ENCODE assay signal across 1 cellular context in genomic region chr1:246724001-246724724, GRCh38.
TF ChIP-seq lines count a peak whose summit lies in the region.

Gene SCCPDH, plus strand, starts transcription at chr1:246724409. Its CDS starts 14 bp downstream, at chr1:246724423.

TF ChIP-seq in H1, 55 proteins besides CTCF, POLR2A, EP300 and RAD21 (continued from another document):
- TF ChIP-seq ASH2L (IDR thresholded peaks at IDR 0.05; ENCODE audit: low read length) (peak; percentile 75), SAP30 (IDR thresholded peaks at IDR 0.05; ENCODE audit: insufficient read depth, insufficient replicate concordance, low read length) (no peak), RBBP5 (IDR thresholded peaks at IDR 0.05; ENCODE audit: borderline replicate concordance, low read depth, low read length) (0 out of 2 replicates have a peak, but pooled peaks have one; percentile 67), KDM1A (IDR thresholded peaks at IDR 0.05; ENCODE audit: borderline replicate concordance, low read length) (0 out of 2 replicates have a peak, but pooled peaks have one; percentile 0), EZH2 (IDR thresholded peaks at IDR 0.05; ENCODE audit: low read depth, low read length, severe bottlenecking) (peak; percentile 48), PHF8 (conservative IDR thresholded peaks at IDR 0.05; ENCODE audit: low read depth, low read length) (peak; percentile 77), ATF2 (IDR thresholded peaks at IDR 0.05; ENCODE audit: low read length) (no peak), BACH1 (IDR thresholded peaks at IDR 0.05; ENCODE audit: low read length) (no peak), GTF2F1 (IDR thresholded peaks at IDR 0.05; ENCODE audit: borderline replicate concordance, low read depth, low read length) (no peak), BCL11A (IDR thresholded peaks at IDR 0.05; ENCODE audit: low read depth in 2 of 2, low read length in 2 of 2) (no peak), ZNF274 (IDR thresholded peaks at IDR 0.05; ENCODE audit: borderline replicate concordance, extremely low read depth, low read length) (no peak), NRF1 (IDR thresholded peaks at IDR 0.05; ENCODE audit: low read depth, low read length) (peak; percentile 34), SRF (IDR thresholded peaks at IDR 0.05; ENCODE audit: low read depth, low read length) (no peak), TBP (IDR thresholded peaks at IDR 0.05; ENCODE audit: low read depth, low read length) (no peak; the same call in 1 of the 2 replicates), RFX5 (IDR thresholded peaks at IDR 0.05; ENCODE audit: borderline replicate concordance, low read depth, low read length) (no peak), MAX (IDR thresholded peaks at IDR 0.05) (peak; percentile 62; the same call in 1 of the 2 replicates), NANOG (IDR thresholded peaks at IDR 0.05; ENCODE audit: insufficient read depth, low read depth, low read length, poor library complexity, severe bottlenecking) (no peak), TAF1 (IDR thresholded peaks at IDR 0.05; ENCODE audit: low read depth, low read length) (peak; percentile 70), YY1 (IDR thresholded peaks at IDR 0.05; ENCODE audit: low read depth, low read length) (0 out of 2 replicates have a peak, but pooled peaks have one; percentile 72), KDM4A (IDR thresholded peaks at IDR 0.05; ENCODE audit: low read depth, low read length, severe bottlenecking) (peak; percentile 98), HDAC2 (IDR thresholded peaks at IDR 0.05; ENCODE audit: borderline replicate concordance in 1 of 2, low read depth in 2 of 2, low read length in 2 of 2) (peak in 1 of 2 experiments; percentile 33; a peak in 1 of 4 replicates)
